Comparison of ENCODE assay signal across 8 cellular contexts in genomic region chr14:104694991-104695659, GRCh38. TPM values are rescaled to one million over a fixed set of nuclear protein-coding genes. Genes with fewer than 3 reads are reported as not detected.
A peak's percentile ranks its signal among the peaks of the same experiment; 100 is the strongest.
DNase-seq lines count a peak whose midpoint lies in the region; ATAC-seq and TF ChIP-seq lines count a peak whose summit lies in the region.

No MANE protein-coding gene starts in this region.

- H3K27me3 ChIP-seq in BLaER1 (no peaks in the 10 kb centered on the region), right lobe of liver (no peaks in the 10 kb centered on the region), left lung (peaks cover 0 to 6% of the 10 kb centered on the region in 2 donors), thyroid gland (no peaks in the 10 kb centered on the region)

- H3K27ac ChIP-seq in BLaER1 (peak overlapping the region; percentile 97), right lobe of liver (peak overlapping the region in 2 of 3 donors; percentile 21 to 43), left lung (peak overlapping the region in 1 of 2 donors; percentile 58), thyroid gland (peak overlapping the region in 1 of 3 donors; percentile 53)

- peak overlapping the region; percentile 39; the same call in 1 of the 2 replicates for H3K4me3 ChIP-seq in BLaER1
- H3K4me3 ChIP-seq in right lobe of liver: no peak overlapping the region
- no peak overlapping the region for H3K4me3 ChIP-seq in left lung
- no peak overlapping the region for H3K4me3 ChIP-seq in thyroid gland (replicated peaks in 1 of 3)

- no peak for TF ChIP-seq CTCF in right lobe of liver (IDR thresholded peaks at IDR 0.05)
- TF ChIP-seq CTCF in left lung (IDR thresholded peaks at IDR 0.05): no peak
- no peak for TF ChIP-seq CTCF in thyroid gland (IDR thresholded peaks at IDR 0.05)

- peak overlapping the region; percentile 97 for H3K9ac ChIP-seq in BLaER1

- TF ChIP-seq POLR2A in right lobe of liver (IDR thresholded peaks at IDR 0.05) (no peak), thyroid gland (IDR thresholded peaks at IDR 0.05) (no peak)

- no CpG with 5 or more reads among the region's 19 CpGs for WGBS in right lobe of liver (ENCODE audit: insufficient coverage, low coverage, low lambda C conversion rate, missing lambda C conversion rate)
- 75% methylated on average over 8 to 12 of the region's 19 CpGs for WGBS in thyroid gland, 2 donors

- peak overlapping the region; percentile 72 for H3K27ac Mint-ChIP-seq in activated naive CD8-positive, alpha-beta T cell

- peaks cover 32% of the 10 kb centered on the region for H3K4me1 Mint-ChIP-seq in activated naive CD8-positive, alpha-beta T cell (ENCODE audit: low read depth)

- H3K4me1 ChIP-seq in BLaER1 (peaks cover 99% of the 10 kb centered on the region), right lobe of liver (peaks cover 0 to 84% (median 31%) of the 10 kb centered on the region in 4 donors), left lung (peaks cover 44 to 91% of the 10 kb centered on the region in 2 donors), thyroid gland (peaks cover 30 to 70% of the 10 kb centered on the region in 2 donors)

- H3K9me3 Mint-ChIP-seq in activated naive CD8-positive, alpha-beta T cell (ENCODE audit: low read depth): no peaks in the 10 kb centered on the region

- peak overlapping the region; percentile 100 for H3K4me2 ChIP-seq in BLaER1

- peak overlapping the region; percentile 35 for H3K4me3 Mint-ChIP-seq in activated naive CD8-positive, alpha-beta T cell

- no peaks in the 10 kb centered on the region for H3K36me3 Mint-ChIP-seq in activated naive CD8-positive, alpha-beta T cell

- no peaks in the 10 kb centered on the region for H3K27me3 Mint-ChIP-seq in activated naive CD8-positive, alpha-beta T cell

- H3K36me3 ChIP-seq in BLaER1: peaks cover 78% of the 10 kb centered on the region
- peaks cover 0 to 5% (median 0%) of the 10 kb centered on the region in 4 donors for H3K36me3 ChIP-seq in right lobe of liver
- H3K36me3 ChIP-seq in left lung: peaks cover 0 to 32% of the 10 kb centered on the region in 2 donors
- H3K36me3 ChIP-seq in thyroid gland: no peaks in the 10 kb centered on the region

- H4K20me1 ChIP-seq in BLaER1: peaks cover 100% of the 10 kb centered on the region

- peak; percentile 17 for DNase-seq in NCI-H146 treated with DMSO at 0.1 percent for 48 hours (lab: John Stamatoyannopoulos, UW; ENCODE audit: unreplicated experiment)
- DNase-seq in right lobe of liver: peak in 1 of 3 donors; percentile 64
- DNase-seq in left lung: no peak
- no peak for DNase-seq in thyroid gland
- no peak for DNase-seq in occipital lobe (lab: John Stamatoyannopoulos, UW)

- H3K9me3 ChIP-seq in BLaER1: no peaks in the 10 kb centered on the region
- H3K9me3 ChIP-seq in right lobe of liver: no peaks in the 10 kb centered on the region
- H3K9me3 ChIP-seq in left lung: no peaks in the 10 kb centered on the region
- H3K9me3 ChIP-seq in thyroid gland: no peaks in the 10 kb centered on the region

- ATAC-seq in right lobe of liver (peak in 3 of 4 donors; percentile 4 to 47 (median 40)), left lung (no peak), HG03520 (IDR thresholded peaks at IDR 0.05; ENCODE audit: unreplicated experiment) (no peak)

- intact Hi-C loops in right lobe of liver (cut with DNase I): no loop called here
- intact Hi-C loops in left lung (cut with DNase I): no loop called here
- intact Hi-C loops in thyroid gland (cut with DNase I): no loop called here

RNA-seq across cellular contexts. Expression of gene INF2, which starts 5.7 kb away (rescaled TPM):
- 10 to 100 TPM; 47.5 to 98.2 (median 71.4) TPM for total RNA-seq in right lobe of liver
- 100 to 1,000 TPM; 111 to 120 TPM for total RNA-seq in left lung
- total RNA-seq in thyroid gland: 10 to 100 TPM; 35.1 to 54.7 (median 42.5) TPM
- total RNA-seq in occipital lobe: 8.4 TPM

RNA-seq across cellular contexts. Expression of gene ADSS1, which starts 28.9 kb away (rescaled TPM):
- total RNA-seq in right lobe of liver (10 to 100 TPM in 5 of 6 experiments, 1 to 10 TPM in 1; 8.1 to 50.5 (median 36.8) TPM), left lung (1 to 10 TPM; 5.2 to 5.3 TPM), thyroid gland (10 to 100 TPM; 13.6 to 26.2 (median 18.9) TPM), occipital lobe (4.8 TPM)

RNA-seq across cellular contexts. Expression of gene SIVA1, which starts 57.8 kb away (rescaled TPM):
- 100 to 1,000 TPM in 2 of 6 experiments, 10 to 100 TPM in 4; 38.1 to 252 (median 50.6) TPM for total RNA-seq in right lobe of liver
- total RNA-seq in left lung: 10 to 100 TPM; 59.2 to 69.5 TPM
- 100 to 1,000 TPM; 137 to 388 (median 239) TPM for total RNA-seq in thyroid gland
- total RNA-seq in occipital lobe: 21.2 TPM

Comparison
In these comparisons a context has a peak if more than half of its experiments do, and no peak if none do; other contexts are left out.
1. ATAC-seq: peak in right lobe of liver (3 of 4); none in left lung (single experiment) and HG03520 (single experiment).